22 cellular contexts compared by ENCODE assay signal in genomic region chr3:190548031-190548656, GRCh38. TPM values are rescaled to one million over a fixed set of nuclear protein-coding genes. Genes with fewer than 3 reads are reported as not detected.
DNase-seq lines count a peak whose midpoint lies in the region; ATAC-seq, FAIRE-seq and TF ChIP-seq lines count a peak whose summit lies in the region.
"Had no signal": no experiment of that assay in that cellular context is flagged by ENCODE, and none has a peak within 500 bp of the region (broad histone marks: within the 10 kb centered on the region; RNA-seq: fewer than 3 reads in every experiment).

No MANE protein-coding gene starts in this region.

- POLR2A ChIA-PET in HepG2 (lab: Yijun Ruan, JAX): no interaction called here

- no peak for TF ChIP-seq CTCF in body of pancreas (IDR thresholded peaks at IDR 0.05)
- no peak for TF ChIP-seq CTCF in HepG2 (CRISPR knock-in tag; IDR thresholded peaks at IDR 0.05)
- no peak for TF ChIP-seq CTCF in pancreas (IDR thresholded peaks at IDR 0.05)

- CTCF ChIA-PET in HepG2 (lab: Yijun Ruan, JAX; ENCODE audit: low intra/inter-chr PET ratio, low total read pairs): no interaction called here

- intact Hi-C loops in body of pancreas (cut with DNase I) (no loop called here), HepG2 (cut with micrococcal nuclease; ENCODE audit: unreplicated experiment) (loop anchor here (2.0 to 10.0 kb wide), 2 partner anchors 33 to 213 kb away; partner anchors contain the start of gene IL1RAP), pancreas (cut with DNase I) (no loop called here)

- no peak overlapping the region for H3K27ac ChIP-seq in body of pancreas
- H3K27ac ChIP-seq in HepG2 (ENCODE audit: extremely low read length, insufficient read depth, low read length): peak overlapping the region; percentile 96
- H3K27ac ChIP-seq in pancreas: no peak overlapping the region
- H3K27ac ChIP-seq: A549; BLaER1 treated with 17β-estradiol and CSF1 and Interleukin-3, amounts not matched to agents 10 nM and 100 nM had no signal

- H3K79me2 ChIP-seq in HepG2 (ENCODE audit: insufficient read depth, low read length): peaks cover 63% of the 10 kb centered on the region

- H3K9me3 ChIP-seq in body of pancreas (no peaks in the 10 kb centered on the region), HepG2 (ENCODE audit: low read length) (no peaks in the 10 kb centered on the region), pancreas (no peaks in the 10 kb centered on the region)
- H3K9me3 ChIP-seq: A549, BE2C had no signal

- ATAC-seq in body of pancreas (peak; percentile 35), HepG2 (peak; percentile 91), pancreas (peak in 3 of 4 donors; percentile 51 to 65 (median 62)), HG03095 (IDR thresholded peaks at IDR 0.05; ENCODE audit: unreplicated experiment) (no peak)
- ATAC-seq: A549 had no signal

- H4K20me1 ChIP-seq in HepG2 (ENCODE audit: insufficient read depth, low read length): no peaks in the 10 kb centered on the region

- in situ Hi-C loops in HepG2 (cut with HindIII; ENCODE audit: extremely low pct_ligation_motif_present, low pct_unique_long_range_greater_than_20kb): no loop called here

- TF ChIP-seq EP300 in HepG2 (IDR thresholded peaks at IDR 0.05; ENCODE audit: low read depth in 2 of 2, low read length in 2 of 2) (peak; percentile 61 to 97; a peak in 3 of 4 replicates), HepG2 (CRISPR knock-in tag; IDR thresholded peaks at IDR 0.05; ENCODE audit: borderline replicate concordance) (peak; percentile 92)

- peaks cover 7% of the 10 kb centered on the region for H3K4me1 ChIP-seq in body of pancreas
- peaks cover 90% of the 10 kb centered on the region for H3K4me1 ChIP-seq in HepG2 (ENCODE audit: insufficient read depth, low read length)
- H3K4me1 ChIP-seq in pancreas: peaks cover 0 to 5% (median 0%) of the 10 kb centered on the region in 3 donors
- H3K4me1 ChIP-seq: A549; BE2C; BLaER1 treated with 17β-estradiol and CSF1 and Interleukin-3, amounts not matched to agents 10 nM and 100 nM had no signal

- H3K4me2 ChIP-seq in HepG2 (ENCODE audit: low read depth, low read length): peak overlapping the region; percentile 63
- H3K4me2 ChIP-seq: A549; BLaER1 treated with 17β-estradiol and CSF1 and Interleukin-3, amounts not matched to agents 10 nM and 100 nM had no signal

- H3K4me3 ChIP-seq in body of pancreas (no peak overlapping the region), HepG2 (replicated peaks in 1 of 3; ENCODE audit: insufficient read depth in 1 of 3, low read depth in 2 of 3, low read length in 3 of 3) (peak overlapping the region in 2 of 3 experiments; percentile 1 to 13; a peak in 2 of 6 replicates), pancreas (no peak overlapping the region)
- H3K4me3 ChIP-seq: A549; BLaER1 treated with 17β-estradiol and CSF1 and Interleukin-3, amounts not matched to agents 10 nM and 100 nM had no signal

- BruUV-seq in HepG2 (replicated peaks; lab: Mats Ljungman, UMichigan): no TSS peak

- no peak for TF ChIP-seq RAD21 in HepG2 (CRISPR knock-in tag; IDR thresholded peaks at IDR 0.05)

- H3K36me3 ChIP-seq in body of pancreas (replicated peaks in 1 of 2; ENCODE audit: insufficient read depth in 1 of 2, low read depth in 2 of 2) (no peaks in the 10 kb centered on the region), HepG2 (replicated peaks in 1 of 2; ENCODE audit: control insufficient read depth in 1 of 2, insufficient read depth in 2 of 2, low read length in 2 of 2) (0 out of 5 replicates have a peak, but pooled peaks cover 0 to 1% of the 10 kb centered on the region in 2 experiments), pancreas (no peaks in the 10 kb centered on the region)
- H3K36me3 ChIP-seq: BE2C had no signal

- TF ChIP-seq POLR2A in H54 (IDR thresholded peaks at IDR 0.05; ENCODE audit: low read depth, low read length) (no peak), body of pancreas (IDR thresholded peaks at IDR 0.05) (no peak), HepG2 (IDR thresholded peaks at IDR 0.05; ENCODE audit: insufficient read depth in 1 of 2, low read depth in 2 of 2, low read length in 2 of 2) (no peak)

- FAIRE-seq in H54 (lab: Jason Lieb, UNC): peak; percentile 15
- peak; percentile 51 for FAIRE-seq in HepG2 (lab: Jason Lieb, UNC)
- FAIRE-seq in pancreas (lab: Jason Lieb, UNC): no peak
- FAIRE-seq: A549, G401.6, GM12892, H1 had no signal

- DNase-seq in H54 (ENCODE audit: insufficient read length, low spot score) (no peak), body of pancreas (no peak), HepG2 (ENCODE audit: low spot score) (peak; percentile 94), pancreas (no peak), DMS79 (lab: John Stamatoyannopoulos, UW) (no peak), GOT3 (lab: John Stamatoyannopoulos, UW) (no peak)
- DNase-seq: 8988T; ACHN; AML-193; BE2C; CD4-positive, alpha-beta T cell; CD8-positive, alpha-beta memory T cell; DMS53; DND-41; H9; HFFc6 had no signal

- H3K9ac ChIP-seq in HepG2 (ENCODE audit: insufficient read depth, low read depth, low read length): peak overlapping the region; percentile 65
- H3K9ac ChIP-seq: BLaER1 treated with 17β-estradiol and CSF1 and Interleukin-3, amounts not matched to agents 10 nM and 100 nM had no signal

- no peaks in the 10 kb centered on the region for H3K27me3 ChIP-seq in body of pancreas
- H3K27me3 ChIP-seq in HepG2 (ENCODE audit: control insufficient read depth in 1 of 2, insufficient read depth in 2 of 2, low read length in 2 of 2): no peaks in the 10 kb centered on the region
- no peaks in the 10 kb centered on the region for H3K27me3 ChIP-seq in pancreas
- H3K27me3 ChIP-seq: BE2C; BLaER1 treated with 17β-estradiol and CSF1 and Interleukin-3, amounts not matched to agents 10 nM and 100 nM had no signal

- WGBS in body of pancreas, 2 donors: 87 to 100% methylated on average over 2 of the region's 2 CpGs
- 63% methylated on average over 2 of the region's 2 CpGs for WGBS in HepG2 (ENCODE audit: low lambda C conversion rate)
- 92 to 94% methylated on average over 2 of the region's 2 CpGs for whole genome bisulfite sequencing in pancreas, 2 donors

- H2AFZ ChIP-seq in HepG2 (ENCODE audit: low read length): no peak overlapping the region

TF ChIP-seq in HepG2, 621 proteins besides CTCF, POLR2A, EP300 and RAD21 (continues in another document):
- TF ChIP-seq ATF7-NPFF (CRISPR knock-in tag; IDR thresholded peaks at IDR 0.05; ENCODE audit: low read depth): no peak
- peak; percentile 88 for TF ChIP-seq SIX1 (CRISPR knock-in tag; IDR thresholded peaks at IDR 0.05; ENCODE audit: borderline replicate concordance)
- peak; percentile 63; the same call in 1 of the 2 replicates for TF ChIP-seq ZNF614 (CRISPR knock-in tag; IDR thresholded peaks at IDR 0.05; ENCODE audit: borderline replicate concordance)
- TF ChIP-seq TCF12 (IDR thresholded peaks at IDR 0.05): no peak
- TF ChIP-seq TCF12 (CRISPR knock-in tag; IDR thresholded peaks at IDR 0.05): no peak
- TF ChIP-seq ZNF441 (CRISPR knock-in tag; IDR thresholded peaks at IDR 0.05; ENCODE audit: borderline replicate concordance): no peak
- no peak for TF ChIP-seq MXI1 (IDR thresholded peaks at IDR 0.05; ENCODE audit: borderline replicate concordance, low read depth, low read length)
- TF ChIP-seq FOXP1 (IDR thresholded peaks at IDR 0.05): peak; percentile 67
- TF ChIP-seq FOXP1 (CRISPR knock-in tag; IDR thresholded peaks at IDR 0.05): peak; percentile 93
- TF ChIP-seq NFKBIZ (CRISPR knock-in tag; IDR thresholded peaks at IDR 0.05): peak; percentile 78
- no peak for TF ChIP-seq NFIB (CRISPR knock-in tag; IDR thresholded peaks at IDR 0.05; ENCODE audit: borderline replicate concordance)
- no peak for TF ChIP-seq ZNF326 (CRISPR knock-in tag; IDR thresholded peaks at IDR 0.05; ENCODE audit: borderline replicate concordance)
- peak; percentile 54 for TF ChIP-seq ZNF878 (CRISPR knock-in tag; IDR thresholded peaks at IDR 0.05)
- TF ChIP-seq FOXA1 (IDR thresholded peaks at IDR 0.05): peak; percentile 67
- TF ChIP-seq FOXA1 (CRISPR knock-in tag; IDR thresholded peaks at IDR 0.05): peak; percentile 83
- TF ChIP-seq HNRNPUL1 (IDR thresholded peaks at IDR 0.05; ENCODE audit: low read depth, low read length): no peak
- TF ChIP-seq TSC22D2 (CRISPR knock-in tag; IDR thresholded peaks at IDR 0.05; ENCODE audit: borderline replicate concordance): no peak
- TF ChIP-seq ZNF263 (CRISPR knock-in tag; IDR thresholded peaks at IDR 0.05): no peak
- no peak for TF ChIP-seq ZNF382 (CRISPR knock-in tag; IDR thresholded peaks at IDR 0.05; ENCODE audit: borderline replicate concordance)

RNA-seq across cellular contexts. Expression of gene IL1RAP, which starts 34.3 kb away (rescaled TPM):
- total RNA-seq in body of pancreas: 1 to 10 TPM; 5.3 to 5.4 TPM
- 11.6 and 18.3 TPM in 2 replicates for total RNA-seq in HepG2 (2016; rRNA removed; fragmentation: Illumina TruSeq; extraction: Trizol)
- 2.1 and 3.3 TPM in 2 replicates for total RNA-seq in HepG2 (2016; cell fraction: cytosol; rRNA removed; fragmentation: Illumina TruSeq; extraction: Trizol; ENCODE audit: low read depth)
- 13.4 and 17.4 TPM in 2 replicates for total RNA-seq in HepG2 (2016; cell fraction: insoluble cytoplasmic fraction; rRNA removed; fragmentation: Illumina TruSeq; extraction: Trizol)
- 5.0 and 5.2 TPM in 2 replicates for total RNA-seq in HepG2 (2016; cell fraction: membrane; rRNA removed; fragmentation: Illumina TruSeq; extraction: Trizol)
- total RNA-seq in HepG2 (2016; cell fraction: nucleus; rRNA removed; fragmentation: Illumina TruSeq; extraction: Trizol): 36.6 and 41.3 TPM in 2 replicates
- polyA plus RNA-seq in HepG2 (2011; rRNA removed): 54.9 and 57.9 TPM in 2 replicates
- 35.4 and 47.2 TPM in 2 replicates for polyA plus RNA-seq in HepG2 (2011; cell fraction: cytosol; rRNA removed)
- 37.9 and 42.4 TPM in 2 replicates for polyA plus RNA-seq in HepG2 (2011; cell fraction: nucleus; rRNA removed)
- 25.1 and 30.4 TPM in 2 replicates for polyA plus RNA-seq in HepG2 (2012)
- polyA plus RNA-seq in HepG2 (2016; cell fraction: cytosol; fragmentation: Illumina TruSeq; extraction: Trizol; ENCODE audit: low read depth): 1.1 and 1.3 TPM in 2 replicates
- 9.5 and 10.6 TPM in 2 replicates for polyA plus RNA-seq in HepG2 (2016; cell fraction: insoluble cytoplasmic fraction; fragmentation: Illumina TruSeq; extraction: Trizol; ENCODE audit: low read depth)
- 1.9 and 2.1 TPM in 2 replicates for polyA plus RNA-seq in HepG2 (2016; cell fraction: membrane; fragmentation: Illumina TruSeq; extraction: Trizol; ENCODE audit: low read depth)
- 23.6 and 24.7 TPM in 2 replicates for polyA plus RNA-seq in HepG2 (2016; cell fraction: nucleus; fragmentation: Illumina TruSeq; extraction: Trizol; ENCODE audit: insufficient read depth, low read depth)
- polyA minus RNA-seq in HepG2 (2011; rRNA and poly(A)+ RNA removed; ENCODE audit: low replicate concordance): 31.1 and 117 TPM in 2 replicates
- 59.6 and 82.5 TPM in 2 replicates for polyA minus RNA-seq in HepG2 (2011; cell fraction: cytosol; rRNA and poly(A)+ RNA removed)
- 162 and 189 TPM in 2 replicates for polyA minus RNA-seq in HepG2 (2011; cell fraction: nucleus; rRNA and poly(A)+ RNA removed)
- total RNA-seq in pancreas: 1 to 10 TPM; 3.0 to 9.3 (median 3.7) TPM
- 1 to 10 TPM in 1 of 2 donors, under 1 TPM in 1; 0.49 to 1.6 TPM for polyA plus RNA-seq in pancreas

Comparison
In these comparisons a context has a peak if more than half of its experiments do, and no peak if none do; other contexts are left out.
1. H3K4me3 ChIP-seq: peak in HepG2 (2 of 3); none in body of pancreas (0 of 2) and pancreas (0 of 4).